In genomic region chr6:78942451-78942850, GRCh38 we compare ENCODE assay signal across 31 cellular contexts.
DNase-seq lines count a peak whose midpoint lies in the region; ATAC-seq and TF ChIP-seq lines count a peak whose summit lies in the region.
"Had no signal": no experiment of that assay in that cellular context is flagged by ENCODE, and none has a peak within 500 bp of the region (broad histone marks: within the 10 kb centered on the region; RNA-seq: fewer than 3 reads in every experiment).

No MANE protein-coding gene starts in this region.

- no peak overlapping the region for H3K27ac Mint-ChIP-seq in progenitor cell of endocrine pancreas
- H3K27ac Mint-ChIP-seq: activated CD4-positive, alpha-beta memory T cell treated with anti-CD3 and anti-CD28 coated beads, Interleukin-2, amount 10 ng/mL, durations not matched to agents 7 days and 5 days; activated naive CD4-positive, alpha-beta T cell treated with anti-CD3 and anti-CD28 coated beads, Interleukin-2, amount 10 ng/mL, durations not matched to agents 7 days and 5 days; dendritic cell treated with granulocyte-macrophage colony-stimulating factor and Interleukin-4, amounts not matched to agents 40 ng/mL and 50 ng/mL, for 4 days; endodermal cell; natural killer cell treated with Interleukin-12 subunit alpha and Interleukin-12 subunit beta and Interleukin-15 and Interleukin-18, amount 100 ng/mL, for 72 hours had no signal

- no peaks in the 10 kb centered on the region for H3K4me1 Mint-ChIP-seq in progenitor cell of endocrine pancreas (ENCODE audit: low read depth)
- H3K4me1 Mint-ChIP-seq: activated CD4-positive, alpha-beta memory T cell treated with anti-CD3 and anti-CD28 coated beads, Interleukin-2, amount 10 ng/mL, durations not matched to agents 7 days and 5 days; activated naive CD4-positive, alpha-beta T cell treated with anti-CD3 and anti-CD28 coated beads, Interleukin-2, amount 10 ng/mL, durations not matched to agents 7 days and 5 days; endodermal cell had no signal

- no peak overlapping the region for H3K4me3 Mint-ChIP-seq in progenitor cell of endocrine pancreas (ENCODE audit: low read depth)
- H3K4me3 Mint-ChIP-seq: activated CD4-positive, alpha-beta memory T cell treated with anti-CD3 and anti-CD28 coated beads, Interleukin-2, amount 10 ng/mL, durations not matched to agents 7 days and 5 days; activated naive CD4-positive, alpha-beta T cell treated with anti-CD3 and anti-CD28 coated beads, Interleukin-2, amount 10 ng/mL, durations not matched to agents 7 days and 5 days; dendritic cell treated with granulocyte-macrophage colony-stimulating factor and Interleukin-4, amounts not matched to agents 40 ng/mL and 50 ng/mL, for 4 days; endodermal cell; natural killer cell treated with Interleukin-12 subunit alpha and Interleukin-12 subunit beta and Interleukin-15 and Interleukin-18, amount 100 ng/mL, for 72 hours had no signal

- no peaks in the 10 kb centered on the region for H3K27me3 Mint-ChIP-seq in progenitor cell of endocrine pancreas
- H3K27me3 Mint-ChIP-seq: activated CD4-positive, alpha-beta memory T cell treated with anti-CD3 and anti-CD28 coated beads, Interleukin-2, amount 10 ng/mL, durations not matched to agents 7 days and 5 days; activated naive CD4-positive, alpha-beta T cell treated with anti-CD3 and anti-CD28 coated beads, Interleukin-2, amount 10 ng/mL, durations not matched to agents 7 days and 5 days; dendritic cell treated with granulocyte-macrophage colony-stimulating factor and Interleukin-4, amounts not matched to agents 40 ng/mL and 50 ng/mL, for 4 days; natural killer cell treated with Interleukin-12 subunit alpha and Interleukin-12 subunit beta and Interleukin-15 and Interleukin-18, amount 100 ng/mL, for 72 hours had no signal

- TF ChIP-seq CTCF in astrocyte of the spinal cord (IDR thresholded peaks at IDR 0.05; ENCODE audit: low read depth, low read length) (no peak), progenitor cell of endocrine pancreas (IDR thresholded peaks at IDR 0.05; ENCODE audit: unreplicated experiment) (no peak)

- H3K36me3 Mint-ChIP-seq in progenitor cell of endocrine pancreas (ENCODE audit: insufficient read depth) = peaks cover 40% of the 10 kb centered on the region

- DNase-seq in AG08396 (ENCODE audit: low spot score) = peak; percentile 4
- DNase-seq in HT1080 (ENCODE audit: low read depth) = peak; percentile 4
- DNase-seq in astrocyte of the spinal cord (ENCODE audit: low read depth, low spot score) = peak; percentile 12
- peak; percentile 3 for DNase-seq in foreskin melanocyte
- no peak for DNase-seq in NCI-H2171 treated with DMSO at 0.1 percent for 48 hours (lab: John Stamatoyannopoulos, UW)
- DNase-seq in progenitor cell of endocrine pancreas (ENCODE audit: low spot score, unreplicated experiment) = no peak
- no peak for DNase-seq in NCI-H1092 (lab: John Stamatoyannopoulos, UW)
- DNase-seq: activated CD4-positive, alpha-beta memory T cell treated with anti-CD3 and anti-CD28 coated beads, Interleukin-2, amount 10 ng/mL, durations not matched to agents 7 days and 5 days; activated CD4-positive, CD25-positive, alpha-beta regulatory T cell treated with anti-CD3 and anti-CD28 coated beads, Interleukin-2, amount 50 U/mL, for 72 hours; activated CD8-positive, alpha-beta memory T cell treated with anti-CD3 and anti-CD28 coated beads, Interleukin-2, amount 50 U/mL, for 48 hours; activated naive CD4-positive, alpha-beta T cell treated with anti-CD3 and anti-CD28 coated beads, Interleukin-2, amount 10 ng/mL, durations not matched to agents 7 days and 5 days; amygdala; C1 segment of cervical spinal cord; Caco-2; caudate nucleus; DMS79; endodermal cell; heart left ventricle; kidney glomerular epithelial cell; lower lobe of right lung; mucosa of descending colon; NCI-H1092 treated with DMSO at 0.1 percent for 48 hours; NCI-H2029; NCI-H748 treated with DMSO at 0.1 percent for 48 hours; spleen; T-helper 1 cell; transverse colon had no signal

- no peak for ATAC-seq in GM21786 (IDR thresholded peaks at IDR 0.05; ENCODE audit: unreplicated experiment)
- ATAC-seq: heart left ventricle; HepG2; lower lobe of right lung; mucosa of descending colon; natural killer cell treated with Interleukin-12 subunit alpha and Interleukin-12 subunit beta and Interleukin-15 and Interleukin-18, amount 100 ng/mL, for 72 hours had no signal

- no peak overlapping the region for H3K4me3 ChIP-seq in astrocyte of the spinal cord (ENCODE audit: low read depth, low read length)
- H3K4me3 ChIP-seq: heart left ventricle, lower lobe of right lung, mucosa of descending colon, spleen, transverse colon had no signal

- no peaks in the 10 kb centered on the region for H3K9me3 Mint-ChIP-seq in progenitor cell of endocrine pancreas (ENCODE audit: low read depth)
- H3K9me3 Mint-ChIP-seq: activated CD4-positive, alpha-beta memory T cell treated with anti-CD3 and anti-CD28 coated beads, Interleukin-2, amount 10 ng/mL, durations not matched to agents 7 days and 5 days; activated naive CD4-positive, alpha-beta T cell treated with anti-CD3 and anti-CD28 coated beads, Interleukin-2, amount 10 ng/mL, durations not matched to agents 7 days and 5 days; dendritic cell treated with granulocyte-macrophage colony-stimulating factor and Interleukin-4, amounts not matched to agents 40 ng/mL and 50 ng/mL, for 4 days; endodermal cell; natural killer cell treated with Interleukin-12 subunit alpha and Interleukin-12 subunit beta and Interleukin-15 and Interleukin-18, amount 100 ng/mL, for 72 hours had no signal

- in situ Hi-C loops in astrocyte of the spinal cord (cut with HindIII; ENCODE audit: low sequenced_read_pairs) = no loop called here

Comparison
In these comparisons a context has a peak if more than half of its experiments do, and no peak if none do; other contexts are left out.
1. DNase-seq: peak in AG08396 (single experiment), HT1080 (single experiment), astrocyte of the spinal cord (single experiment) and foreskin melanocyte (single experiment); none in NCI-H2171 treated with DMSO at 0.1 percent for 48 hours (single experiment), progenitor cell of endocrine pancreas (single experiment) and NCI-H1092 (single experiment).